Comparison of ENCODE assay signal across 8 cellular contexts in the genomic region with DNA sequence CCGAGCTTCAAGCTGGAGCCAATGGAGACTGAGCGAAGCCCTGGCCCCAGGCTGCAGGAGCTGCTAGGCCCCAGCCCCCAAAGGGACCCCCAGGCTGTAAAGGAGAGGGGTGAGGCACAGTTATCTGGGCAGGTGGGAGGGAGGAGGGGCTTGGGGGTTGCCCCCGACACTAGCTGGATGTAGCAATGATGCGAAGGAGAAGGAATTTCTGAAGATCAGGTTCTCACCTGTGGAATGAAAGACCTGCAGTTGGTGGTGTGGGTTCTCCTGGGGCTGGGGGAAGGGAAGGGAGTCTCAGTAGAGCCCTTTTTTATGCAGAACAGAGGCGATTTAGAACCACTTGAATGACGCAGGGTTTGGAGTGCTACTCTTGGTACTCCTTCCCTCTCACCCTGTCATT. TPM values are rescaled to one million over a fixed set of nuclear protein-coding genes. Genes with fewer than 3 reads are reported as not detected.
DNase-seq lines count a peak whose midpoint lies in the region; ATAC-seq, FAIRE-seq and TF ChIP-seq lines count a peak whose summit lies in the region.

No MANE protein-coding gene starts in this region.

- POLR2A ChIA-PET in A673 (lab: Charles Lee; ENCODE audit: low non-redundant PET) = interaction anchor here (0.7 kb wide), 1 partner anchor 75 kb away, joined by 3 read pairs; no protein-coding TSS in a partner anchor
- POLR2A ChIA-PET in K562 (lab: Yijun Ruan, JAX) = interaction anchor here (0.6 to 3.1 kb wide), 3 partner anchors 21 to 155 kb away, joined by 3 to 15 read pairs (median 3); a partner anchor contains a TSS

- H3K4me1 ChIP-seq in A673 (ENCODE audit: insufficient read depth, low read length, poor library complexity, severe bottlenecking) = peaks cover 4% of the 10 kb centered on the region
- H3K4me1 ChIP-seq in K562 (replicated peaks in 1 of 2; ENCODE audit: control insufficient read depth in 2 of 2, insufficient read depth in 2 of 2, low read length in 2 of 2) = peaks cover 8 to 22% of the 10 kb centered on the region in 2 experiments; a peak in 4 of 5 replicates
- H3K4me1 ChIP-seq in mesodermal cell (ENCODE audit: control insufficient read depth, insufficient read depth, low read length, poor library complexity, severe bottlenecking) = peaks cover 4% of the 10 kb centered on the region

- peak overlapping the region; percentile 98 for H3K4me2 ChIP-seq in K562 (ENCODE audit: insufficient read depth, low read length)

- peaks cover 30% of the 10 kb centered on the region for H3K9me3 ChIP-seq in A673 (ENCODE audit: low read depth, low read length, poor library complexity, severe bottlenecking)
- H3K9me3 ChIP-seq in K562 (replicated peaks; ENCODE audit: control insufficient read depth, insufficient read depth, low read depth, low read length) = peaks cover 21% of the 10 kb centered on the region
- peaks cover 32% of the 10 kb centered on the region for H3K9me3 ChIP-seq in mesodermal cell (ENCODE audit: control insufficient read depth, low read length)

- no peak for TF ChIP-seq RAD21 in K562 (CRISPR knock-in tag; conservative IDR thresholded peaks at IDR 0.05 in 1 of 2, IDR thresholded peaks at IDR 0.05 in 1 of 2)

- H3K27ac ChIP-seq in A673 (ENCODE audit: low read depth, low read length, poor library complexity, severe bottlenecking) (no peak overlapping the region), K562 (ENCODE audit: extremely low read depth, low read depth, low read length) (no peak overlapping the region), mesodermal cell (ENCODE audit: low read depth, low read length, severe bottlenecking) (no peak overlapping the region)

- peaks cover 32% of the 10 kb centered on the region for H3K79me2 ChIP-seq in K562 (ENCODE audit: control insufficient read depth, insufficient read depth, low read length)

- in situ Hi-C loops in K562 (cut with MboI) = no loop called here

- peaks cover 51% of the 10 kb centered on the region for H3K36me3 ChIP-seq in A673 (ENCODE audit: insufficient read depth, low read length, poor library complexity, severe bottlenecking)
- H3K36me3 ChIP-seq in K562 (ENCODE audit: control insufficient read depth, insufficient read depth, low read length) = peaks cover 42% of the 10 kb centered on the region
- H3K36me3 ChIP-seq in mesodermal cell (ENCODE audit: control insufficient read depth, insufficient read depth, low read length) = peaks cover 54% of the 10 kb centered on the region

- H4K20me1 ChIP-seq in K562 (replicated peaks; ENCODE audit: control insufficient read depth, insufficient read depth, low read length) = no peaks in the 10 kb centered on the region

- DNase-seq in A673 (ENCODE audit: low spot score) = no peak
- DNase-seq in HFF-Myc (ENCODE audit: extremely low read depth, low read depth) = no peak
- DNase-seq in K562 (ENCODE audit: extremely low read depth in 1 of 4, low spot score in 3 of 4) = no peak
- DNase-seq in dermis blood vessel endothelial cell = no peak
- no peak for DNase-seq in T-helper 1 cell
- DNase-seq in NCI-H510A (lab: John Stamatoyannopoulos, UW) = no peak

- H3K27me3 ChIP-seq in A673 (replicated peaks; ENCODE audit: insufficient read depth, low read depth, low read length, poor library complexity) (no peaks in the 10 kb centered on the region), K562 (ENCODE audit: control insufficient read depth in 2 of 2, insufficient read depth in 2 of 2, low read length in 2 of 2) (no peaks in the 10 kb centered on the region)

- no peak for ATAC-seq in K562
- no peak for ATAC-seq in GM21528 (IDR thresholded peaks at IDR 0.05; ENCODE audit: low FRiP score, unreplicated experiment)

- TF ChIP-seq CTCF in A673 (conservative IDR thresholded peaks at IDR 0.05; ENCODE audit: low read depth, low read length) (no peak), HFF-Myc (IDR thresholded peaks at IDR 0.05; ENCODE audit: low read depth, low read length, missing control alignments) (no peak), K562 (IDR thresholded peaks at IDR 0.05 in 2 of 3, conservative IDR thresholded peaks at IDR 0.05 in 1 of 3; ENCODE audit: insufficient read depth in 2 of 3, low read depth in 1 of 3, low read length in 3 of 3) (no peak)

- H3K9me1 ChIP-seq in K562 (ENCODE audit: control insufficient read depth, insufficient read depth, low read length) = no peaks in the 10 kb centered on the region

- FAIRE-seq in K562 (lab: Jason Lieb, UNC) = no peak

- H3K4me3 ChIP-seq in A673 (ENCODE audit: low read depth, low read length, poor library complexity, severe bottlenecking) (peak overlapping the region; percentile 71), HFF-Myc (replicated peaks; ENCODE audit: low read depth, low read length) (peak overlapping the region; percentile 100), K562 (peak overlapping the region; percentile 93), mesodermal cell (ENCODE audit: extremely low read depth, insufficient read depth, low read length, poor library complexity, severe bottlenecking) (peak overlapping the region; percentile 90)

- TF ChIP-seq EP300 in K562 (IDR thresholded peaks at IDR 0.05; ENCODE audit: low read length) = no peak

- no TSS peak for BruUV-seq in A673 (replicated peaks; lab: Mats Ljungman, UMichigan)
- BruUV-seq in K562 (replicated peaks; lab: Mats Ljungman, UMichigan) = no TSS peak

- no peak for TF ChIP-seq POLR2A in K562 (conservative IDR thresholded peaks at IDR 0.05)

- intact Hi-C loops in A673 (cut with micrococcal nuclease; ENCODE audit: unreplicated experiment) = no loop called here
- intact Hi-C loops in K562 (cut with micrococcal nuclease) = no loop called here

- 68% methylated on average over 4 of the region's 6 CpGs for WGBS in K562 (ENCODE audit: insufficient coverage, low coverage, missing lambda C conversion rate)
- 67 to 79% methylated on average over 3 to 6 of the region's 6 CpGs for WGBS in mesodermal cell (ENCODE audit: insufficient coverage in 2 of 2), 2 experiments

- no peak overlapping the region for H2AFZ ChIP-seq in K562 (ENCODE audit: low read depth, low read length)

- CTCF ChIA-PET in A673 (lab: Charles Lee) (no interaction called here), K562 (lab: Yijun Ruan, JAX; ENCODE audit: low intra/inter-chr PET ratio) (no interaction called here)

- H3K9ac ChIP-seq in K562 (ENCODE audit: insufficient read depth in 1 of 2, low read depth in 2 of 2, low read length in 2 of 2) = peak overlapping the region in 1 of 2 experiments; percentile 96; a peak in 2 of 4 replicates

RNA-seq across cellular contexts. Expression of a gene that starts 1.8 kb away (rescaled TPM):
- total RNA-seq in A673 (2021) (30.0 and 34.8 TPM in 2 replicates), K562 (2014; rRNA removed) (45.9 and 48.3 TPM in 2 replicates), K562 (2014; rRNA removed; fragmentation: Illumina TruSeq; extraction: Trizol) (31.8 and 33.5 TPM in 2 replicates), K562 (2015; rRNA removed; fragmentation: Illumina TruSeq; extraction: Trizol) (36.2 and 36.8 TPM in 2 replicates), K562 (2021) (26.3 and 30.6 TPM in 2 replicates), dermis blood vessel endothelial cell (57.5 and 59.4 TPM in 2 replicates)
- 33.7 and 52.6 TPM in 2 replicates for total RNA-seq in K562 (2011; cell fraction: chromatin; rRNA removed; ENCODE audit: low replicate concordance)
- total RNA-seq in K562 (2011; cell fraction: nucleolus; rRNA removed) = 30.8 and 32.5 TPM in 2 replicates
- 28.2 and 28.9 TPM in 2 replicates for total RNA-seq in K562 (2011; cell fraction: nucleoplasm; rRNA removed)
- polyA plus RNA-seq in K562 (2011; rRNA removed) (8.6 and 11.0 TPM in 2 replicates), K562 (2014; fragmentation: Illumina TruSeq; extraction: Trizol) (34.1 and 35.5 TPM in 2 replicates), K562 (2014; fragmentation: Nextera tagmentation; extraction: Ambion mirVana) (1 to 10 TPM; 4.6 to 4.8 TPM), K562 (2014; rRNA removed) (27.5 and 36.0 TPM in 2 replicates)
- 8.6 and 14.4 TPM in 2 replicates for polyA plus RNA-seq in K562 (2011; cell fraction: cytosol; rRNA removed)
- polyA plus RNA-seq in K562 (2011; cell fraction: nucleus; rRNA removed) = 18.9 and 32.2 TPM in 2 replicates
- 26.0 and 30.5 TPM in 2 replicates for polyA plus RNA-seq in K562 (2012)
- polyA minus RNA-seq in K562 (2011; rRNA and poly(A)+ RNA removed) = 12.8 and 13.9 TPM in 2 replicates
- 10.7 and 14.5 TPM in 2 replicates for polyA minus RNA-seq in K562 (2011; cell fraction: cytosol; rRNA and poly(A)+ RNA removed)
- 14.7 and 20.1 TPM in 2 replicates for polyA minus RNA-seq in K562 (2011; cell fraction: nucleus; rRNA and poly(A)+ RNA removed)
- polyA plus RNA-seq in mesodermal cell (2013, experiment 1 of 2) = 26.1 TPM
- 25.0 TPM for polyA plus RNA-seq in mesodermal cell (2013, experiment 2 of 2)

RNA-seq across cellular contexts. Expression of a gene that starts 20.1 kb away (rescaled TPM):
- total RNA-seq in A673 (2021) = 5.7 and 7.9 TPM in 2 replicates
- 12.1 and 20.7 TPM in 2 replicates for total RNA-seq in K562 (2011; cell fraction: chromatin; rRNA removed; ENCODE audit: low replicate concordance)
- 9.7 and 9.8 TPM in 2 replicates for total RNA-seq in K562 (2011; cell fraction: nucleolus; rRNA removed)
- 11.8 and 14.0 TPM in 2 replicates for total RNA-seq in K562 (2011; cell fraction: nucleoplasm; rRNA removed)
- total RNA-seq in K562 (2014; rRNA removed) = 4.9 and 5.8 TPM in 2 replicates
- total RNA-seq in K562 (2014; rRNA removed; fragmentation: Illumina TruSeq; extraction: Trizol) = 9.1 and 13.0 TPM in 2 replicates
- total RNA-seq in K562 (2015; rRNA removed; fragmentation: Illumina TruSeq; extraction: Trizol) = 5.4 and 6.7 TPM in 2 replicates
- total RNA-seq in K562 (2021) = 5.2 and 6.2 TPM in 2 replicates
- 8.7 and 10.7 TPM in 2 replicates for polyA plus RNA-seq in K562 (2011; rRNA removed)
- 2.7 and 5.2 TPM in 2 replicates for polyA plus RNA-seq in K562 (2011; cell fraction: cytosol; rRNA removed)
- polyA plus RNA-seq in K562 (2011; cell fraction: nucleus; rRNA removed) = 7.1 and 7.7 TPM in 2 replicates
- 3.7 and 5.0 TPM in 2 replicates for polyA plus RNA-seq in K562 (2012)
- polyA plus RNA-seq in K562 (2014; fragmentation: Illumina TruSeq; extraction: Trizol) = 9.0 and 9.4 TPM in 2 replicates
- polyA plus RNA-seq in K562 (2014; fragmentation: Nextera tagmentation; extraction: Ambion mirVana) = 1 to 10 TPM in 1 of 2 experiments, under 1 TPM in 1; 0.84 to 2.0 TPM
- polyA plus RNA-seq in K562 (2014; rRNA removed) = 8.0 and 8.9 TPM in 2 replicates
- polyA minus RNA-seq in K562 (2011; rRNA and poly(A)+ RNA removed) = 9.3 and 9.5 TPM in 2 replicates
- polyA minus RNA-seq in K562 (2011; cell fraction: cytosol; rRNA and poly(A)+ RNA removed) = 2.8 and 4.1 TPM in 2 replicates
- 4.6 and 6.7 TPM in 2 replicates for polyA minus RNA-seq in K562 (2011; cell fraction: nucleus; rRNA and poly(A)+ RNA removed)
- polyA plus RNA-seq in mesodermal cell (2013, experiment 1 of 2) = 1.8 TPM
- polyA plus RNA-seq in mesodermal cell (2013, experiment 2 of 2) = 3.4 TPM
- 2.4 and 3.4 TPM in 2 replicates for total RNA-seq in dermis blood vessel endothelial cell

RNA-seq across cellular contexts. Expression of a gene that starts 20.2 kb away (rescaled TPM):
- total RNA-seq in A673 (2021) (40.9 and 44.5 TPM in 2 replicates), K562 (2014; rRNA removed) (14.0 and 15.8 TPM in 2 replicates), K562 (2014; rRNA removed; fragmentation: Illumina TruSeq; extraction: Trizol) (23.2 and 26.2 TPM in 2 replicates), K562 (2015; rRNA removed; fragmentation: Illumina TruSeq; extraction: Trizol) (15.8 and 17.1 TPM in 2 replicates), K562 (2021) (13.9 and 14.2 TPM in 2 replicates), dermis blood vessel endothelial cell (19.6 and 23.5 TPM in 2 replicates)
- 36.3 and 66.8 TPM in 2 replicates for total RNA-seq in K562 (2011; cell fraction: chromatin; rRNA removed; ENCODE audit: low replicate concordance)
- 23.4 and 28.7 TPM in 2 replicates for total RNA-seq in K562 (2011; cell fraction: nucleolus; rRNA removed)
- 36.6 and 52.4 TPM in 2 replicates for total RNA-seq in K562 (2011; cell fraction: nucleoplasm; rRNA removed)
- polyA plus RNA-seq in K562 (2011; rRNA removed) (13.9 and 20.8 TPM in 2 replicates), K562 (2014; fragmentation: Illumina TruSeq; extraction: Trizol) (21.2 and 24.5 TPM in 2 replicates), K562 (2014; fragmentation: Nextera tagmentation; extraction: Ambion mirVana) (10 to 100 TPM in 1 of 2 experiments, 1 to 10 TPM in 1; 7.2 to 10.1 TPM), K562 (2014; rRNA removed) (15.8 and 18.6 TPM in 2 replicates)
- polyA plus RNA-seq in K562 (2011; cell fraction: cytosol; rRNA removed) = 4.4 and 5.7 TPM in 2 replicates
- 14.2 and 18.7 TPM in 2 replicates for polyA plus RNA-seq in K562 (2011; cell fraction: nucleus; rRNA removed)
- polyA plus RNA-seq in K562 (2012) = 10.5 and 12.1 TPM in 2 replicates
- polyA minus RNA-seq in K562 (2011; rRNA and poly(A)+ RNA removed) = 16.0 and 17.9 TPM in 2 replicates
- polyA minus RNA-seq in K562 (2011; cell fraction: cytosol; rRNA and poly(A)+ RNA removed) = 5.2 and 6.5 TPM in 2 replicates
- polyA minus RNA-seq in K562 (2011; cell fraction: nucleus; rRNA and poly(A)+ RNA removed) = 10.2 and 12.6 TPM in 2 replicates
- 15.8 TPM for polyA plus RNA-seq in mesodermal cell (2013, experiment 1 of 2)
- 18.4 TPM for polyA plus RNA-seq in mesodermal cell (2013, experiment 2 of 2)

RNA-seq across cellular contexts. Expression of a gene that starts 28.7 kb away (rescaled TPM):
- not detected in 2 replicates for total RNA-seq in A673 (2021)
- not detected in 2 replicates for total RNA-seq in K562 (2011; cell fraction: chromatin; rRNA removed; ENCODE audit: low replicate concordance)
- not detected in 2 replicates for total RNA-seq in K562 (2011; cell fraction: nucleolus; rRNA removed)
- total RNA-seq in K562 (2011; cell fraction: nucleoplasm; rRNA removed) = not detected in 2 replicates
- 0.14 TPM in 1 of 2 replicates, not detected in the other for total RNA-seq in K562 (2014; rRNA removed)
- not detected in 2 replicates for total RNA-seq in K562 (2014; rRNA removed; fragmentation: Illumina TruSeq; extraction: Trizol)
- total RNA-seq in K562 (2015; rRNA removed; fragmentation: Illumina TruSeq; extraction: Trizol) = not detected in 2 replicates
- total RNA-seq in K562 (2021) = not detected in 2 replicates
- not detected in 2 replicates for polyA plus RNA-seq in K562 (2011; rRNA removed)
- not detected in 2 replicates for polyA plus RNA-seq in K562 (2011; cell fraction: cytosol; rRNA removed)
- not detected in 2 replicates for polyA plus RNA-seq in K562 (2011; cell fraction: nucleus; rRNA removed)
- 0.06 and 0.07 TPM in 2 replicates for polyA plus RNA-seq in K562 (2012)
- polyA plus RNA-seq in K562 (2014; fragmentation: Illumina TruSeq; extraction: Trizol) = not detected in 2 replicates
- not detected for polyA plus RNA-seq in K562 (2014; fragmentation: Nextera tagmentation; extraction: Ambion mirVana)
- not detected in 2 replicates for polyA plus RNA-seq in K562 (2014; rRNA removed)
- not detected in 2 replicates for polyA minus RNA-seq in K562 (2011; rRNA and poly(A)+ RNA removed)
- not detected in 2 replicates for polyA minus RNA-seq in K562 (2011; cell fraction: cytosol; rRNA and poly(A)+ RNA removed)
- polyA minus RNA-seq in K562 (2011; cell fraction: nucleus; rRNA and poly(A)+ RNA removed) = not detected in 2 replicates
- polyA plus RNA-seq in mesodermal cell (2013, experiment 1 of 2) = not detected
- polyA plus RNA-seq in mesodermal cell (2013, experiment 2 of 2) = not detected
- under 0.01 and 0.05 TPM in 2 replicates for total RNA-seq in dermis blood vessel endothelial cell

RNA-seq across cellular contexts. Expression of a gene that starts 50.2 kb away (rescaled TPM):
- total RNA-seq in A673 (2021) (10.8 and 13.0 TPM in 2 replicates), K562 (2014; rRNA removed) (11.2 and 11.8 TPM in 2 replicates), K562 (2014; rRNA removed; fragmentation: Illumina TruSeq; extraction: Trizol) (11.6 and 15.1 TPM in 2 replicates), K562 (2015; rRNA removed; fragmentation: Illumina TruSeq; extraction: Trizol) (12.1 and 14.5 TPM in 2 replicates), K562 (2021) (9.6 and 11.5 TPM in 2 replicates), dermis blood vessel endothelial cell (11.2 and 11.6 TPM in 2 replicates)
- total RNA-seq in K562 (2011; cell fraction: chromatin; rRNA removed; ENCODE audit: low replicate concordance) = 21.1 and 31.6 TPM in 2 replicates
- 11.8 and 12.5 TPM in 2 replicates for total RNA-seq in K562 (2011; cell fraction: nucleolus; rRNA removed)
- total RNA-seq in K562 (2011; cell fraction: nucleoplasm; rRNA removed) = 19.4 and 23.4 TPM in 2 replicates
- polyA plus RNA-seq in K562 (2011; rRNA removed) (5.3 and 6.0 TPM in 2 replicates), K562 (2014; fragmentation: Illumina TruSeq; extraction: Trizol) (9.2 and 11.0 TPM in 2 replicates), K562 (2014; fragmentation: Nextera tagmentation; extraction: Ambion mirVana) (1 to 10 TPM; 4.8 to 6.6 TPM), K562 (2014; rRNA removed) (8.4 and 9.8 TPM in 2 replicates)
- polyA plus RNA-seq in K562 (2011; cell fraction: cytosol; rRNA removed) = 2.3 and 3.2 TPM in 2 replicates
- polyA plus RNA-seq in K562 (2011; cell fraction: nucleus; rRNA removed) = 10.2 and 11.2 TPM in 2 replicates
- 7.0 and 8.5 TPM in 2 replicates for polyA plus RNA-seq in K562 (2012)
- polyA minus RNA-seq in K562 (2011; rRNA and poly(A)+ RNA removed) = 9.5 and 11.7 TPM in 2 replicates
- 4.2 and 5.6 TPM in 2 replicates for polyA minus RNA-seq in K562 (2011; cell fraction: cytosol; rRNA and poly(A)+ RNA removed)
- 7.8 and 11.9 TPM in 2 replicates for polyA minus RNA-seq in K562 (2011; cell fraction: nucleus; rRNA and poly(A)+ RNA removed)
- 7.9 TPM for polyA plus RNA-seq in mesodermal cell (2013, experiment 1 of 2)
- polyA plus RNA-seq in mesodermal cell (2013, experiment 2 of 2) = 7.7 TPM
